18 cellular contexts compared by ENCODE assay signal in the genomic region with DNA sequence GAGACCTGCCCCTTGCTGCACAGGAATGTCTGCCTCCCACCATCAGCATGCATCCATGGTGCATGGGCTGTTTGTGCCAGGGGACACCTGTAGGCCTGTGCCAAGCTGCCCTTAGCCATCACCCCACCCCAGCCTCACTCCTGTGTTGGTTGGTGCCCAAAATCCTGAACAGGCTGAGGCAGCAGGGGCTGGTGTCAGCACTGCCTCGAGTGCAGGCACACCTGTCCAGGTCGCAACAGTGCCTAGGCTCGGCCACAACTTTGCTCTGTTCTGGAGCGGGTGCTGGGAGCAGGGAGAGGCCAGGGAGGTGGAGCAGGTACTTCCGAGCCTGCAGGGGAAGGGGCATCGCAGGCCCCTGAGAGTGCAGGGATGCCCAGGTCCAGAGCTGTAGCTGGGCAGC.
A peak's percentile ranks its signal among the peaks of the same experiment; 100 is the strongest.
DNase-seq lines count a peak whose midpoint lies in the region; ATAC-seq and TF ChIP-seq lines count a peak whose summit lies in the region.
"Had no signal": no experiment of that assay in that cellular context is flagged by ENCODE, and none has a peak within 500 bp of the region (broad histone marks: within the 10 kb centered on the region; RNA-seq: fewer than 3 reads in every experiment).

No MANE protein-coding gene starts in this region.

- CTCF ChIA-PET in WTC11 (lab: Charles Lee): no interaction called here

- no peak for TF ChIP-seq POLR2A in sigmoid colon (IDR thresholded peaks at IDR 0.05)

- H3K27ac ChIP-seq in BLaER1 (no peak overlapping the region), endodermal cell (ENCODE audit: low read depth, low read length) (no peak overlapping the region), sigmoid colon (no peak overlapping the region), colonic mucosa (no peak overlapping the region)
- H3K27ac ChIP-seq: GM23248 had no signal

- intact Hi-C loops in sigmoid colon (cut with DNase I) (no loop called here), colonic mucosa (cut with DNase I) (no loop called here)

- DNase-seq in WTC11 (ENCODE audit: low spot score) (peak; percentile 9), endodermal cell (no peak), sigmoid colon (peak; percentile 53), colonic mucosa (no peak), HAP-1 (ENCODE audit: low spot score in 2 of 2) (no peak), SHP77 treated with DMSO at 0.1 percent for 48 hours (lab: John Stamatoyannopoulos, UW) (no peak), pons (ENCODE audit: low spot score) (no peak)
- DNase-seq: 8988T; C1 segment of cervical spinal cord; CD4-positive, CD25-positive, alpha-beta regulatory T cell; CD8-positive, alpha-beta memory T cell; COR-L47; DMS 273 treated with DMSO at 0.1 percent for 48 hours; EL; GM23248; HCEC 1CT; IMR-90 had no signal

- H3K9me3 ChIP-seq in BLaER1 (peaks cover 48% of the 10 kb centered on the region), endodermal cell (ENCODE audit: control insufficient read depth, low read length) (peaks cover 36% of the 10 kb centered on the region), sigmoid colon (peaks cover 0 to 11% (median 1%) of the 10 kb centered on the region in 4 donors), colonic mucosa (no peaks in the 10 kb centered on the region), HAP-1 (no peaks in the 10 kb centered on the region; the same call in 1 of the 2 replicates)

- in situ Hi-C loops in HAP-1 (cut with MboI; ENCODE audit: low sequenced_read_pairs): no loop called here

- H3K36me3 Mint-ChIP-seq in WTC11 (peaks cover 51% of the 10 kb centered on the region), endodermal cell (ENCODE audit: low read depth) (peaks cover 43% of the 10 kb centered on the region)

- no peaks in the 10 kb centered on the region for H4K20me1 ChIP-seq in BLaER1

- TF ChIP-seq CTCF in WTC11 (IDR thresholded peaks at IDR 0.05) (no peak), endodermal cell (conservative IDR thresholded peaks at IDR 0.05) (no peak), sigmoid colon (IDR thresholded peaks at IDR 0.05) (no peak), colonic mucosa (IDR thresholded peaks at IDR 0.05) (no peak)

- H3K9ac ChIP-seq in BLaER1: no peak overlapping the region
- H3K9ac ChIP-seq in endodermal cell (ENCODE audit: extremely low read depth, low read length, poor library complexity, severe bottlenecking): no peak overlapping the region
- H3K9ac ChIP-seq in colonic mucosa (ENCODE audit: low read depth in 2 of 2, low read length in 2 of 2): no peak overlapping the region
- H3K9ac ChIP-seq: GM23248 had no signal

- H3K4me1 ChIP-seq in BLaER1 (peaks cover 9% of the 10 kb centered on the region), endodermal cell (ENCODE audit: control insufficient read depth, insufficient read depth, low read length) (no peaks in the 10 kb centered on the region), sigmoid colon (no peaks in the 10 kb centered on the region), colonic mucosa (no peaks in the 10 kb centered on the region), HAP-1 (no peaks in the 10 kb centered on the region)

- H3K27me3 Mint-ChIP-seq in WTC11 (ENCODE audit: low read depth) (no peaks in the 10 kb centered on the region), endodermal cell (ENCODE audit: insufficient read depth) (no peaks in the 10 kb centered on the region)
- H3K27me3 Mint-ChIP-seq: CD4-positive, CD25-positive, alpha-beta regulatory T cell; CD8-positive, alpha-beta memory T cell had no signal

- peak overlapping the region; percentile 47 for H3K4me3 ChIP-seq in BLaER1
- H3K4me3 ChIP-seq in endodermal cell (ENCODE audit: low read length): peak overlapping the region; percentile 58
- H3K4me3 ChIP-seq in sigmoid colon: no peak overlapping the region
- H3K4me3 ChIP-seq in colonic mucosa: no peak overlapping the region
- H3K4me3 ChIP-seq in HAP-1: no peak overlapping the region
- H3K4me3 ChIP-seq: GM23248 had no signal

- POLR2A ChIA-PET in WTC11 (lab: Charles Lee): no interaction called here

- H3K4me3 Mint-ChIP-seq in WTC11 (no peak overlapping the region), endodermal cell (no peak overlapping the region)
- H3K4me3 Mint-ChIP-seq: CD4-positive, CD25-positive, alpha-beta regulatory T cell; CD8-positive, alpha-beta memory T cell had no signal

- H3K27me3 ChIP-seq in BLaER1 (no peaks in the 10 kb centered on the region), endodermal cell (ENCODE audit: control insufficient read depth, insufficient read depth, low read length, poor library complexity, severe bottlenecking) (no peaks in the 10 kb centered on the region), sigmoid colon (no peaks in the 10 kb centered on the region), colonic mucosa (no peaks in the 10 kb centered on the region), HAP-1 (ENCODE audit: low read depth) (no peaks in the 10 kb centered on the region)

- no peak for TF ChIP-seq EP300 in sigmoid colon (IDR thresholded peaks at IDR 0.05)

- peaks cover 6% of the 10 kb centered on the region for H3K9me3 Mint-ChIP-seq in WTC11
- peaks cover 13% of the 10 kb centered on the region for H3K9me3 Mint-ChIP-seq in endodermal cell
- H3K9me3 Mint-ChIP-seq: CD8-positive, alpha-beta memory T cell had no signal

- H3K36me3 ChIP-seq in BLaER1: peaks cover 67% of the 10 kb centered on the region
- peaks cover 56% of the 10 kb centered on the region for H3K36me3 ChIP-seq in endodermal cell (ENCODE audit: control insufficient read depth, insufficient read depth, low read length)
- H3K36me3 ChIP-seq in sigmoid colon: peaks cover 9 to 50% (median 19%) of the 10 kb centered on the region in 4 donors
- H3K36me3 ChIP-seq in colonic mucosa: peaks cover 8% of the 10 kb centered on the region
- H3K36me3 ChIP-seq in HAP-1 (replicated peaks): peaks cover 32% of the 10 kb centered on the region

- H3K27ac Mint-ChIP-seq in WTC11 (no peak overlapping the region), endodermal cell (no peak overlapping the region)
- H3K27ac Mint-ChIP-seq: CD4-positive, CD25-positive, alpha-beta regulatory T cell; CD8-positive, alpha-beta memory T cell had no signal

- H3K4me1 Mint-ChIP-seq in WTC11 (no peaks in the 10 kb centered on the region), endodermal cell (peaks cover 3% of the 10 kb centered on the region)
- H3K4me1 Mint-ChIP-seq: CD8-positive, alpha-beta memory T cell had no signal

- no peak overlapping the region for H3K4me2 ChIP-seq in BLaER1

- no peak for ATAC-seq in WTC11

- 93 to 94% methylated on average over 5 to 6 of the region's 6 CpGs for WGBS in endodermal cell (ENCODE audit: insufficient coverage in 1 of 2, insufficient read length in 1 of 2), 2 experiments
- WGBS in sigmoid colon, 2 donors: 97 to 98% methylated on average over 6 of the region's 6 CpGs

TF ChIP-seq in WTC11, 78 proteins besides CTCF, POLR2A, EP300 and RAD21:
- TF ChIP-seq NR3C1 (CRISPR knock-in tag; conservative IDR thresholded peaks at IDR 0.05; ENCODE audit: low read depth): no peak
- TF ChIP-seq FOXK1 (CRISPR knock-in tag; IDR thresholded peaks at IDR 0.05): no peak
- TF ChIP-seq ZNF138 (CRISPR knock-in tag; conservative IDR thresholded peaks at IDR 0.05): no peak
- no peak for TF ChIP-seq ZNF317 (CRISPR knock-in tag; IDR thresholded peaks at IDR 0.05; ENCODE audit: borderline replicate concordance, low read depth)
- TF ChIP-seq CBFB (CRISPR knock-in tag; IDR thresholded peaks at IDR 0.05; ENCODE audit: low read depth): no peak
- no peak for TF ChIP-seq ZNF423 (CRISPR knock-in tag; IDR thresholded peaks at IDR 0.05)
- TF ChIP-seq, protein P1, sequence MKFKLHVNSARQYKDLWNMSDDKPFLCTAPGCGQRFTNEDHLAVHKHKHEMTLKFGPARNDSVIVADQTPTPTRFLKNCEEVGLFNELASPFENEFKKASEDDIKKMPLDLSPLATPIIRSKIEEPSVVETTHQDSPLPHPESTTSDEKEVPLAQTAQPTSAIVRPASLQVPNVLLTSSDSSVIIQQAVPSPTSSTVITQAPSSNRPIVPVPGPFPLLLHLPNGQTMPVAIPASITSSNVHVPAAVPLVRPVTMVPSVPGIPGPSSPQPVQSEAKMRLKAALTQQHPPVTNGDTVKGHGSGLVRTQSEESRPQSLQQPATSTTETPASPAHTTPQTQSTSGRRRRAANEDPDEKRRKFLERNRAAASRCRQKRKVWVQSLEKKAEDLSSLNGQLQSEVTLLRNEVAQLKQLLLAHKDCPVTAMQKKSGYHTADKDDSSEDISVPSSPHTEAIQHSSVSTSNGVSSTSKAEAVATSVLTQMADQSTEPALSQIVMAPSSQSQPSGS (CRISPR knock-in tag; IDR thresholded peaks at IDR 0.05; ENCODE audit: borderline replicate concordance, low read depth): no peak
- TF ChIP-seq SMAD3 (CRISPR knock-in tag; IDR thresholded peaks at IDR 0.05; ENCODE audit: borderline replicate concordance): no peak
- no peak for TF ChIP-seq OVOL2 (CRISPR knock-in tag; IDR thresholded peaks at IDR 0.05; ENCODE audit: borderline replicate concordance)
- TF ChIP-seq, protein P2, sequence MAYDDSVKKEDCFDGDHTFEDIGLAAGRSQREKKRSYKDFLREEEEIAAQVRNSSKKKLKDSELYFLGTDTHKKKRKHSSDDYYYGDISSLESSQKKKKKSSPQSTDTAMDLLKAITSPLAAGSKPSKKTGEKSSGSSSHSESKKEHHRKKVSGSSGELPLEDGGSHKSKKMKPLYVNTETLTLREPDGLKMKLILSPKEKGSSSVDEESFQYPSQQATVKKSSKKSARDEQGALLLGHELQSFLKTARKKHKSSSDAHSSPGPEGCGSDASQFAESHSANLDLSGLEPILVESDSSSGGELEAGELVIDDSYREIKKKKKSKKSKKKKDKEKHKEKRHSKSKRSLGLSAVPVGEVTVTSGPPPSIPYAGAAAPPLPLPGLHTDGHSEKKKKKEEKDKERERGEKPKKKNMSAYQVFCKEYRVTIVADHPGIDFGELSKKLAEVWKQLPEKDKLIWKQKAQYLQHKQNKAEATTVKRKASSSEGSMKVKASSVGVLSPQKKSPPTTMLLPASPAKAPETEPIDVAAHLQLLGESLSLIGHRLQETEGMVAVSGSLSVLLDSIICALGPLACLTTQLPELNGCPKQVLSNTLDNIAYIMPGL (CRISPR knock-in tag; IDR thresholded peaks at IDR 0.05): no peak
- TF ChIP-seq FOXJ3 (CRISPR knock-in tag; IDR thresholded peaks at IDR 0.05; ENCODE audit: borderline replicate concordance): no peak
- no peak for TF ChIP-seq TEAD1 (CRISPR knock-in tag; IDR thresholded peaks at IDR 0.05)

Comparison
In these comparisons a context has a peak if more than half of its experiments do, and no peak if none do; other contexts are left out.
1. H3K4me3 ChIP-seq: peak in BLaER1 (single experiment) and endodermal cell (single experiment); none in sigmoid colon (0 of 4), colonic mucosa (single experiment) and HAP-1 (single experiment).
2. DNase-seq: peak in WTC11 (single experiment) and sigmoid colon (single experiment); none in endodermal cell (single experiment), colonic mucosa (single experiment), HAP-1 (0 of 2), SHP77 treated with DMSO at 0.1 percent for 48 hours (single experiment) and pons (single experiment).